1 cellular context compared by ENCODE assay signal in the genomic region with DNA sequence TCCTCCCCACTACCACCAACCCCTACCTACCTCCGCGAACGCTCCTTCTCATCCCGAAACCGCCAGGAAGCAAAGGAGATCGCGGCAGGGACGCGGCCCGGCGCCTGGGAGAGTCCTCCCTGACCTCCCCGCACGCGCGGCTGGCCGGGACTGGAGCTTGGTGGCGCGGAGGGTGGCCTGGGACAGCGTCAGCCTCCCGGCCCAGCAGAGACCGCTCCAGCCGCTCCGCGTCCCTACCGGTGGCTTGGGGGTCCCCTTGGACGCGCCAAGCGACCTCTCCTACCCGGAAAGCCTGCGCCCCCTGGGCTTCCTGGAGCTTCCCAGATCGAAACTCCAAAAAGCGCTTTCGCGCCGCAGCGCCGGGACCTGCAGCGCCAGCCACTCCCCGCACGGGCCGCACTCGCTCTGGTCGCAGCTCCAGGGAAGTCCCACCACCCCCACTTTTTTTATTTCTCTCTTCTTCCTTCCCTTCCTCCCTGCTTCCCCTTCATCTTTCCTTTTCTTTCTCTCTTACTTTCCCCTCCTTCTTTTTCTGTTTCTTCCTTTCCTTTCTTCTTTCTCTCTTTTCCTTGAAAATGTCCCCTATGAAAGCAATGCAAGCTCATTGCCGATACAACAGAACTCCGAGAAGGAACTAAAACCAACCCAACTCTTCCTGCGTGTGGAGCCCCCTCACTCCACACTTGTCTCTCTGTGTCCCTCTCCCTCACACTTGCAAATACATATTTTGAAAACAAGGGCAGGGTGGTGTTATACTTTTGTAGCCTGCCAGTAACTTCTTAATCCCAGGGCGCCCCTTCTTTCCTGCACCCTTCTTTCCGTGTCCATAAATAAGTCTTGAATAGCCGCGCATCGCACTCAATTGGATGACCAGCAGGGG.
TF ChIP-seq lines count a peak whose summit lies in the region.

No MANE protein-coding gene starts in this region.

TF ChIP-seq in GM23338, 12 proteins besides CTCF, POLR2A, EP300 and RAD21 (continued from another document):
- TF ChIP-seq, protein P1, sequence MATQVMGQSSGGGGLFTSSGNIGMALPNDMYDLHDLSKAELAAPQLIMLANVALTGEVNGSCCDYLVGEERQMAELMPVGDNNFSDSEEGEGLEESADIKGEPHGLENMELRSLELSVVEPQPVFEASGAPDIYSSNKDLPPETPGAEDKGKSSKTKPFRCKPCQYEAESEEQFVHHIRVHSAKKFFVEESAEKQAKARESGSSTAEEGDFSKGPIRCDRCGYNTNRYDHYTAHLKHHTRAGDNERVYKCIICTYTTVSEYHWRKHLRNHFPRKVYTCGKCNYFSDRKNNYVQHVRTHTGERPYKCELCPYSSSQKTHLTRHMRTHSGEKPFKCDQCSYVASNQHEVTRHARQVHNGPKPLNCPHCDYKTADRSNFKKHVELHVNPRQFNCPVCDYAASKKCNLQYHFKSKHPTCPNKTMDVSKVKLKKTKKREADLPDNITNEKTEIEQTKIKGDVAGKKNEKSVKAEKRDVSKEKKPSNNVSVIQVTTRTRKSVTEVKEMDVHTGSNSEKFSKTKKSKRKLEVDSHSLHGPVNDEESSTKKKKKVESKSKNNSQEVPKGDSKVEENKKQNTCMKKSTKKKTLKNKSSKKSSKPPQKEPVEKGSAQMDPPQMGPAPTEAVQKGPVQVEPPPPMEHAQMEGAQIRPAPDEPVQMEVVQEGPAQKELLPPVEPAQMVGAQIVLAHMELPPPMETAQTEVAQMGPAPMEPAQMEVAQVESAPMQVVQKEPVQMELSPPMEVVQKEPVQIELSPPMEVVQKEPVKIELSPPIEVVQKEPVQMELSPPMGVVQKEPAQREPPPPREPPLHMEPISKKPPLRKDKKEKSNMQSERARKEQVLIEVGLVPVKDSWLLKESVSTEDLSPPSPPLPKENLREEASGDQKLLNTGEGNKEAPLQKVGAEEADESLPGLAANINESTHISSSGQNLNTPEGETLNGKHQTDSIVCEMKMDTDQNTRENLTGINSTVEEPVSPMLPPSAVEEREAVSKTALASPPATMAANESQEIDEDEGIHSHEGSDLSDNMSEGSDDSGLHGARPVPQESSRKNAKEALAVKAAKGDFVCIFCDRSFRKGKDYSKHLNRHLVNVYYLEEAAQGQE (IDR thresholded peaks at IDR 0.05; ENCODE audit: unreplicated experiment), result no peak
- TF ChIP-seq EZH2phosphoT487 (IDR thresholded peaks at IDR 0.05; ENCODE audit: unreplicated experiment), result peak; percentile 30
